23 cellular contexts compared by ENCODE assay signal in the genomic region with DNA sequence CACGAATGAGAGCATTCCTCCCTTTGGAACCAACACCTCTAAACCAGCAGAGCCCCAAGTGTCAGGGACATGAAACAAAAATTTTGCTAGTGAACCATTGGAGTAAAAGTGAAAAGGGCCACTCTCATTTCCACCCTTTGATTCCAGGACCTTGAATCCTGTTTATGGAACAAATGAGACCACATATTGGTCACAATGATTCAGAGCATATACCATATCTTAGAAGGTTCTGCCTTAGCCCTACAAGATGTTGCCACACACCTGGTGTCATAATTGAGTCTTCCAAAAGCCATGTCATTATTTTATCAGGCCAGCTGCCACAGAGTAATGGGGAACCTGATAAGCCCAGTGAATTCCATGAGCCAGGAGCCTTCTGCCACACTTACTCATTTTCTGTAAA.
A peak's percentile ranks its signal among the peaks of the same experiment; 100 is the strongest.
DNase-seq lines count a peak whose midpoint lies in the region; ATAC-seq and TF ChIP-seq lines count a peak whose summit lies in the region.
"Had no signal": no experiment of that assay in that cellular context is flagged by ENCODE, and none has a peak within 500 bp of the region (broad histone marks: within the 10 kb centered on the region; RNA-seq: fewer than 3 reads in every experiment).

No MANE protein-coding gene starts in this region.

- H3K27ac ChIP-seq in esophagus muscularis mucosa (replicated peaks in 1 of 4), result no peak overlapping the region
- H3K27ac ChIP-seq: 22Rv1; BLaER1 treated with 17β-estradiol and CSF1 and Interleukin-3, amounts not matched to agents 10 nM and 100 nM had no signal

- no peaks in the 10 kb centered on the region for H3K36me3 ChIP-seq in esophagus muscularis mucosa
- H3K36me3 ChIP-seq: BLaER1 treated with 17β-estradiol and CSF1 and Interleukin-3, amounts not matched to agents 10 nM and 100 nM had no signal

- no peaks in the 10 kb centered on the region for H3K4me1 ChIP-seq in esophagus muscularis mucosa

- DNase-seq in DMS 273 (lab: John Stamatoyannopoulos, UW; ENCODE audit: unreplicated experiment) (peak; percentile 11), DMS 273 treated with DMSO at 0.1 percent for 48 hours (lab: John Stamatoyannopoulos, UW) (no peak), esophagus muscularis mucosa (ENCODE audit: extremely low spot score) (peak; percentile 60), type B pancreatic cell (ENCODE audit: extremely low spot score, unreplicated experiment) (peak; percentile 0), COLO829 (ENCODE audit: low spot score) (no peak)
- no peak for DNase-seq in activated naive CD8-positive, alpha-beta T cell treated with anti-CD3 and anti-CD28 coated beads, Interleukin-2, amount 50 U/mL, for 24 hours
- DNase-seq in activated naive CD8-positive, alpha-beta T cell treated with anti-CD3 and anti-CD28 coated beads for 36 hours, result no peak
- DNase-seq: Calu3; CD4-positive, alpha-beta T cell; CD8-positive, alpha-beta memory T cell; COR-L47; DMS79; EL; GDM1; H9 had no signal

- no peak for TF ChIP-seq EP300 in esophagus muscularis mucosa (IDR thresholded peaks at IDR 0.05)

- intact Hi-C loops in esophagus muscularis mucosa (cut with DNase I), result no loop called here

- H3K4me3 ChIP-seq in esophagus muscularis mucosa, result no peak overlapping the region
- H3K4me3 ChIP-seq: BLaER1 treated with 17β-estradiol and CSF1 and Interleukin-3, amounts not matched to agents 10 nM and 100 nM; GM12878; GM23338 had no signal

- peaks cover 0 to 19% (median 9%) of the 10 kb centered on the region in 4 donors for H3K9me3 ChIP-seq in esophagus muscularis mucosa

- TF ChIP-seq CTCF in esophagus muscularis mucosa (IDR thresholded peaks at IDR 0.05) (no peak), type B pancreatic cell (conservative IDR thresholded peaks at IDR 0.05) (no peak)

- H3K9me3 Mint-ChIP-seq in activated naive CD8-positive, alpha-beta T cell treated with anti-CD3 and anti-CD28 coated beads, Interleukin-2, amount 50 U/mL, for 24 hours, result peaks cover 16% of the 10 kb centered on the region
- peaks cover 17% of the 10 kb centered on the region for H3K9me3 Mint-ChIP-seq in activated naive CD8-positive, alpha-beta T cell treated with anti-CD3 and anti-CD28 coated beads for 36 hours
- H3K9me3 Mint-ChIP-seq in type B pancreatic cell, result peaks cover 4% of the 10 kb centered on the region

- peak; percentile 49 for ATAC-seq in activated naive CD8-positive, alpha-beta T cell treated with anti-CD3 and anti-CD28 coated beads, Interleukin-2, amount 50 U/mL, for 24 hours
- ATAC-seq in HG02981 (IDR thresholded peaks at IDR 0.05; ENCODE audit: unreplicated experiment), result no peak
- ATAC-seq: GM12878, GM23338, HCT116 had no signal

- H3K27me3 ChIP-seq in esophagus muscularis mucosa, result peaks cover 0 to 4% (median 0%) of the 10 kb centered on the region in 4 donors
- H3K27me3 ChIP-seq: BLaER1 treated with 17β-estradiol and CSF1 and Interleukin-3, amounts not matched to agents 10 nM and 100 nM had no signal

- H3K4me1 Mint-ChIP-seq in activated naive CD8-positive, alpha-beta T cell treated with anti-CD3 and anti-CD28 coated beads, Interleukin-2, amount 50 U/mL, for 24 hours, result no peaks in the 10 kb centered on the region
- peaks cover 3% of the 10 kb centered on the region for H3K4me1 Mint-ChIP-seq in activated naive CD8-positive, alpha-beta T cell treated with anti-CD3 and anti-CD28 coated beads for 36 hours
- H3K4me1 Mint-ChIP-seq in type B pancreatic cell (ENCODE audit: unreplicated experiment), result no peaks in the 10 kb centered on the region
- H3K4me1 Mint-ChIP-seq: B cell; CD8-positive, alpha-beta memory T cell; GM23338; H9 had no signal

- H3K27ac Mint-ChIP-seq in activated naive CD8-positive, alpha-beta T cell treated with anti-CD3 and anti-CD28 coated beads, Interleukin-2, amount 50 U/mL, for 24 hours, result no peak overlapping the region
- no peak overlapping the region for H3K27ac Mint-ChIP-seq in activated naive CD8-positive, alpha-beta T cell treated with anti-CD3 and anti-CD28 coated beads for 36 hours
- H3K27ac Mint-ChIP-seq in type B pancreatic cell, result no peak overlapping the region
- H3K27ac Mint-ChIP-seq: B cell; CD14-positive monocyte; CD4-positive, alpha-beta T cell; CD8-positive, alpha-beta memory T cell; GM23338; H9 had no signal

- H3K36me3 Mint-ChIP-seq in activated naive CD8-positive, alpha-beta T cell treated with anti-CD3 and anti-CD28 coated beads, Interleukin-2, amount 50 U/mL, for 24 hours (ENCODE audit: low read depth), result no peaks in the 10 kb centered on the region
- peaks cover 8% of the 10 kb centered on the region for H3K36me3 Mint-ChIP-seq in activated naive CD8-positive, alpha-beta T cell treated with anti-CD3 and anti-CD28 coated beads for 36 hours
- no peaks in the 10 kb centered on the region for H3K36me3 Mint-ChIP-seq in type B pancreatic cell
- H3K36me3 Mint-ChIP-seq: CD14-positive monocyte had no signal

- no peak for TF ChIP-seq POLR2A in esophagus muscularis mucosa (IDR thresholded peaks at IDR 0.05; ENCODE audit: low read depth)

- H3K4me3 Mint-ChIP-seq in activated naive CD8-positive, alpha-beta T cell treated with anti-CD3 and anti-CD28 coated beads, Interleukin-2, amount 50 U/mL, for 24 hours, result no peak overlapping the region
- no peak overlapping the region for H3K4me3 Mint-ChIP-seq in activated naive CD8-positive, alpha-beta T cell treated with anti-CD3 and anti-CD28 coated beads for 36 hours
- H3K4me3 Mint-ChIP-seq in type B pancreatic cell, result no peak overlapping the region
- H3K4me3 Mint-ChIP-seq: B cell; CD14-positive monocyte; CD4-positive, alpha-beta T cell; CD8-positive, alpha-beta memory T cell; GM23338; H9 had no signal

- 77% methylated on average over 1 of the region's 1 CpG for WGBS in esophagus muscularis mucosa

- H3K27me3 Mint-ChIP-seq in activated naive CD8-positive, alpha-beta T cell treated with anti-CD3 and anti-CD28 coated beads, Interleukin-2, amount 50 U/mL, for 24 hours, result no peaks in the 10 kb centered on the region
- H3K27me3 Mint-ChIP-seq in activated naive CD8-positive, alpha-beta T cell treated with anti-CD3 and anti-CD28 coated beads for 36 hours, result no peaks in the 10 kb centered on the region
- H3K27me3 Mint-ChIP-seq in type B pancreatic cell, result peaks cover 51% of the 10 kb centered on the region
- H3K27me3 Mint-ChIP-seq: CD4-positive, alpha-beta T cell had no signal

Comparison
In these comparisons a context has a peak if more than half of its experiments do, and no peak if none do; other contexts are left out.
1. DNase-seq: peak in DMS 273 (single experiment), esophagus muscularis mucosa (single experiment) and type B pancreatic cell (single experiment); none in DMS 273 treated with DMSO at 0.1 percent for 48 hours (single experiment), activated naive CD8-positive, alpha-beta T cell treated with anti-CD3 and anti-CD28 coated beads, Interleukin-2, amount 50 U/mL, for 24 hours (single experiment), activated naive CD8-positive, alpha-beta T cell treated with anti-CD3 and anti-CD28 coated beads for 36 hours (single experiment) and COLO829 (single experiment).